ENCODE assay signal across 23 cellular contexts in the genomic region with DNA sequence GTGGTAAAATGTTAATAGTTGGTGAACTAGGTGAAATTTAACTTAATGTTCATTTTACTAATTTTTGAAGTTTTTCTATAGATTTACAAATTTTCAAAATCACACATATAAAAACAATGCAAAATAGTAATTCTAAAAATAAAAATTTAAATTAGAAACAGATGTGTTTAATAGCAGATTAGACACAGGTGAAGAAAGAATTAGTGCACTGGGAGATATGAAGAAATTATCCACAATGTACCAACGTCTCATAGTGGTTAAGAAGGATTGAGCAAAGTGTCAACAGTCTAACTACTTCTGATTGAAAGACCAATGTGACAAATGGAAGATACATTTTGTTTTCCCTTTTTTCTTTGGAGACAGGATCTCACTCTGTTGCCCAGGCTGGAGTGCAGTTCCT.
"Had no signal": no experiment of that assay in that cellular context is flagged by ENCODE, and none has a peak within 500 bp of the region (broad histone marks: within the 10 kb centered on the region; RNA-seq: fewer than 3 reads in every experiment).

No MANE protein-coding gene starts in this region.

- H3K9me3 ChIP-seq: adrenal gland, breast epithelium had no signal

- H3K27ac ChIP-seq: adrenal gland, breast epithelium, WERI-Rb-1 had no signal

- H3K27me3 ChIP-seq: adrenal gland, breast epithelium had no signal

- H3K4me1 ChIP-seq: breast epithelium had no signal

- H3K4me3 ChIP-seq: adrenal gland, breast epithelium had no signal

- DNase-seq: activated CD4-positive, alpha-beta memory T cell treated with anti-CD3 and anti-CD28 coated beads, Interleukin-2, amount 10 ng/mL, durations not matched to agents 7 days and 5 days; activated CD4-positive, alpha-beta T cell treated with anti-CD3 and anti-CD28 coated beads for 36 hours; activated CD4-positive, alpha-beta T cell treated with anti-CD3 and anti-CD28 coated beads, Interleukin-2, amount 50 U/mL, for 1 hour; activated gamma-delta T cell; activated naive CD4-positive, alpha-beta T cell treated with anti-CD3 and anti-CD28 coated beads, Interleukin-2, amount 50 U/mL, for 16 hours; activated naive CD8-positive, alpha-beta T cell treated with anti-CD3 and anti-CD28 coated beads, Interleukin-2, amount 10 ng/mL, durations not matched to agents 7 days and 5 days; activated T-cell treated with anti-CD3 and anti-CD28 coated beads for 4 hours; activated T-cell treated with anti-CD3 and anti-CD28 coated beads, Interleukin-2, amount 50 U/mL, for 48 hours; adrenal gland; anterior cingulate cortex; central memory CD4-positive, alpha-beta T cell; KG1; NCI-H1105 treated with DMSO at 0.1 percent for 48 hours; NCI-H146; NCI-H187 treated with DMSO at 0.1 percent for 48 hours; NCI-H2171; NCI-H2227 treated with DMSO at 0.1 percent for 48 hours; NCI-H526 treated with DMSO at 0.1 percent for 48 hours; NCI-H82; SIG-M5; T-helper 1 cell; WERI-Rb-1 had no signal
